ENCODE assay signal across 17 cellular contexts in genomic region chr3:16789344-16790100, GRCh38.
DNase-seq lines count a peak whose midpoint lies in the region; ATAC-seq lines count a peak whose summit lies in the region.
"Had no signal": no experiment of that assay in that cellular context is flagged by ENCODE, and none has a peak within 500 bp of the region (broad histone marks: within the 10 kb centered on the region; RNA-seq: fewer than 3 reads in every experiment).

No MANE protein-coding gene starts in this region.

- H3K18ac ChIP-seq in neuronal stem cell (ENCODE audit: low read length), result no peak overlapping the region

- no peak overlapping the region for H2BK120ac ChIP-seq in neuronal stem cell (ENCODE audit: low read depth, low read length)

- peaks cover 12% of the 10 kb centered on the region for H3K4me1 Mint-ChIP-seq in activated CD8-positive, alpha-beta memory T cell treated with anti-CD3 and anti-CD28 coated beads, Interleukin-2, amount 10 ng/mL, durations not matched to agents 7 days and 5 days
- H3K4me1 Mint-ChIP-seq in effector memory CD8-positive, alpha-beta T cell (ENCODE audit: low read depth in 2 of 2), result peaks cover 40 to 43% of the 10 kb centered on the region in 2 donors
- H3K4me1 Mint-ChIP-seq: neural crest cell had no signal

- no peak overlapping the region for H2BK15ac ChIP-seq in neuronal stem cell (ENCODE audit: low read length)

- DNase-seq in activated CD8-positive, alpha-beta memory T cell treated with anti-CD3 and anti-CD28 coated beads for 4 hours (ENCODE audit: low read depth in 2 of 2), result peak; percentile 6 to 13
- DNase-seq in activated CD8-positive, alpha-beta memory T cell treated with anti-CD3 and anti-CD28 coated beads, Interleukin-2, amount 10 ng/mL, durations not matched to agents 7 days and 5 days, result no peak
- DNase-seq in MV-4-11 (lab: John Stamatoyannopoulos, UW) (peak; percentile 40), neuronal stem cell (ENCODE audit: low spot score) (no peak), LoVo (ENCODE audit: low spot score) (no peak), NCI-H510A (lab: John Stamatoyannopoulos, UW) (no peak)
- DNase-seq in effector memory CD8-positive, alpha-beta T cell, result peak; percentile 47 to 51 (median 49)
- DNase-seq: activated CD8-positive, alpha-beta memory T cell treated with anti-CD3 and anti-CD28 coated beads for 24 hours; DMS53; kidney; NCI-H187; NCI-H446 treated with DMSO at 0.1 percent for 48 hours had no signal

- no peak overlapping the region for H2BK12ac ChIP-seq in neuronal stem cell (ENCODE audit: low read length)

- H3K4me3 ChIP-seq in neuronal stem cell (ENCODE audit: low read length in 2 of 2), result no peak overlapping the region
- H3K4me3 ChIP-seq: SJSA1 had no signal

- no peak overlapping the region for H3K27ac ChIP-seq in neuronal stem cell (replicated peaks; ENCODE audit: low read length)
- H3K27ac ChIP-seq: SJSA1 had no signal

- no peaks in the 10 kb centered on the region for H3K36me3 ChIP-seq in neuronal stem cell (replicated peaks in 1 of 2; ENCODE audit: control insufficient read depth in 2 of 2, insufficient read depth in 2 of 2, low read length in 2 of 2)
- H3K36me3 ChIP-seq: SJSA1 had no signal

- H2AFZ ChIP-seq in neuronal stem cell (ENCODE audit: low read length), result no peak overlapping the region

- H4K91ac ChIP-seq in neuronal stem cell (ENCODE audit: low read depth, low read length, poor library complexity), result no peak overlapping the region

- no peaks in the 10 kb centered on the region for H3K9me3 ChIP-seq in neuronal stem cell (replicated peaks in 1 of 2; ENCODE audit: control insufficient read depth in 2 of 2, insufficient read depth in 1 of 2, low read depth in 1 of 2, low read length in 2 of 2)
- H3K9me3 ChIP-seq: SJSA1 had no signal

- ATAC-seq in activated CD8-positive, alpha-beta memory T cell treated with anti-CD3 and anti-CD28 coated beads, Interleukin-2, amount 10 ng/mL, durations not matched to agents 7 days and 5 days, result no peak
- ATAC-seq in effector memory CD8-positive, alpha-beta T cell (replicated peaks), result peak; percentile 98
- ATAC-seq in HG03521 (IDR thresholded peaks at IDR 0.05; ENCODE audit: unreplicated experiment), result no peak

- CTCF ChIA-PET in activated CD8-positive, alpha-beta memory T cell treated with anti-CD3 and anti-CD28 coated beads, Interleukin-2, amount 10 ng/mL, durations not matched to agents 7 days and 5 days (lab: Charles Lee), result interaction anchor here (0.7 kb wide), 1 partner anchor 22 kb away, joined by 3 read pairs; no protein-coding TSS in a partner anchor

- H3K79me1 ChIP-seq in neuronal stem cell (ENCODE audit: low read depth, low read length), result no peaks in the 10 kb centered on the region

- H2AK5ac ChIP-seq in neuronal stem cell (ENCODE audit: low read depth, low read length), result peak overlapping the region; percentile 13

- no peak overlapping the region for H4K8ac ChIP-seq in neuronal stem cell (ENCODE audit: low read depth, low read length)

- H3K36me3 Mint-ChIP-seq in activated CD8-positive, alpha-beta memory T cell treated with anti-CD3 and anti-CD28 coated beads, Interleukin-2, amount 10 ng/mL, durations not matched to agents 7 days and 5 days, result peaks cover 4% of the 10 kb centered on the region
- H3K36me3 Mint-ChIP-seq in effector memory CD8-positive, alpha-beta T cell (ENCODE audit: insufficient read depth), result no peaks in the 10 kb centered on the region
- H3K36me3 Mint-ChIP-seq: type B pancreatic cell had no signal

- H3K4me1 ChIP-seq in neuronal stem cell (ENCODE audit: control insufficient read depth in 2 of 2, insufficient read depth in 1 of 2, low read depth in 1 of 2, low read length in 2 of 2), result peaks cover 0 to 6% of the 10 kb centered on the region in 2 donors
- H3K4me1 ChIP-seq: SJSA1 had no signal

- H3K4me2 ChIP-seq in neuronal stem cell (ENCODE audit: insufficient read depth, low read length, poor library complexity, severe bottlenecking), result no peak overlapping the region

- H3K27me3 ChIP-seq in neuronal stem cell (ENCODE audit: control insufficient read depth in 3 of 3, insufficient read depth in 3 of 3, low read depth in 1 of 3, low read length in 3 of 3), result no peaks in the 10 kb centered on the region
- H3K27me3 ChIP-seq: SJSA1 had no signal

- no peaks in the 10 kb centered on the region for H3K9me3 Mint-ChIP-seq in activated CD8-positive, alpha-beta memory T cell treated with anti-CD3 and anti-CD28 coated beads, Interleukin-2, amount 10 ng/mL, durations not matched to agents 7 days and 5 days (ENCODE audit: low read depth)
- no peaks in the 10 kb centered on the region for H3K9me3 Mint-ChIP-seq in effector memory CD8-positive, alpha-beta T cell
- H3K9me3 Mint-ChIP-seq: neural crest cell; stimulated activated naive CD8-positive, alpha-beta T cell treated with anti-CD3 and anti-CD28 coated beads, Interleukin-15, Interleukin-2, amounts not matched to agents 100 ng/mL and 50 ng/mL, for 24 hours; type B pancreatic cell had no signal

- no peak overlapping the region for H3K4ac ChIP-seq in neuronal stem cell (ENCODE audit: low read length)

- no peak overlapping the region for H3K27ac Mint-ChIP-seq in activated CD8-positive, alpha-beta memory T cell treated with anti-CD3 and anti-CD28 coated beads, Interleukin-2, amount 10 ng/mL, durations not matched to agents 7 days and 5 days
- peak overlapping the region; percentile 59 to 62 for H3K27ac Mint-ChIP-seq in effector memory CD8-positive, alpha-beta T cell
- H3K27ac Mint-ChIP-seq: stimulated activated naive CD8-positive, alpha-beta T cell treated with anti-CD3 and anti-CD28 coated beads, Interleukin-15, Interleukin-2, amounts not matched to agents 100 ng/mL and 50 ng/mL, for 24 hours; type B pancreatic cell had no signal

- H3K4me3 Mint-ChIP-seq in activated CD8-positive, alpha-beta memory T cell treated with anti-CD3 and anti-CD28 coated beads, Interleukin-2, amount 10 ng/mL, durations not matched to agents 7 days and 5 days, result no peak overlapping the region
- peak overlapping the region; percentile 36 to 51 for H3K4me3 Mint-ChIP-seq in effector memory CD8-positive, alpha-beta T cell
- H3K4me3 Mint-ChIP-seq: neural crest cell; stimulated activated naive CD8-positive, alpha-beta T cell treated with anti-CD3 and anti-CD28 coated beads, Interleukin-15, Interleukin-2, amounts not matched to agents 100 ng/mL and 50 ng/mL, for 24 hours; type B pancreatic cell had no signal

- H3K23ac ChIP-seq in neuronal stem cell (ENCODE audit: low read depth, low read length, poor library complexity), result no peak overlapping the region

- H3K9ac ChIP-seq in neuronal stem cell (ENCODE audit: low read depth, low read length, poor library complexity), result peak overlapping the region; percentile 36

- H3K14ac ChIP-seq in neuronal stem cell (ENCODE audit: low read length), result peak overlapping the region; percentile 5

- no CpG with 5 or more reads among the region's 3 CpGs for WGBS in neuronal stem cell (ENCODE audit: extremely low coverage in 2 of 2, insufficient read length in 2 of 2, insufficient replicate concordance in 1 of 2), 2 donors

- peaks cover 7% of the 10 kb centered on the region for H3K27me3 Mint-ChIP-seq in activated CD8-positive, alpha-beta memory T cell treated with anti-CD3 and anti-CD28 coated beads, Interleukin-2, amount 10 ng/mL, durations not matched to agents 7 days and 5 days
- H3K27me3 Mint-ChIP-seq in effector memory CD8-positive, alpha-beta T cell, result peaks cover 9 to 14% of the 10 kb centered on the region in 2 donors
- H3K27me3 Mint-ChIP-seq: stimulated activated naive CD8-positive, alpha-beta T cell treated with anti-CD3 and anti-CD28 coated beads, Interleukin-15, Interleukin-2, amounts not matched to agents 100 ng/mL and 50 ng/mL, for 24 hours had no signal

- H2BK5ac ChIP-seq in neuronal stem cell (ENCODE audit: low read length), result no peak overlapping the region

Comparison
In these comparisons a context has a peak if more than half of its experiments do, and no peak if none do; other contexts are left out.
1. DNase-seq: peak in activated CD8-positive, alpha-beta memory T cell treated with anti-CD3 and anti-CD28 coated beads for 4 hours (2 of 2), MV-4-11 (single experiment) and effector memory CD8-positive, alpha-beta T cell (3 of 3); none in activated CD8-positive, alpha-beta memory T cell treated with anti-CD3 and anti-CD28 coated beads, Interleukin-2, amount 10 ng/mL, durations not matched to agents 7 days and 5 days (single experiment), neuronal stem cell (single experiment), LoVo (single experiment) and NCI-H510A (single experiment).